11 cellular contexts compared by ENCODE assay signal in genomic region chr2:227450921-227451654, GRCh38. TPM values are rescaled to one million over a fixed set of nuclear protein-coding genes. Genes with fewer than 3 reads are reported as not detected.
DNase-seq lines count a peak whose midpoint lies in the region; ATAC-seq and TF ChIP-seq lines count a peak whose summit lies in the region.
"Had no signal": no experiment of that assay in that cellular context is flagged by ENCODE, and none has a peak within 500 bp of the region (broad histone marks: within the 10 kb centered on the region; RNA-seq: fewer than 3 reads in every experiment).

No MANE protein-coding gene starts in this region.

- H3K4me1 Mint-ChIP-seq in activated CD4-positive, alpha-beta memory T cell treated with anti-CD3 and anti-CD28 coated beads, Interleukin-2, amount 10 ng/mL, durations not matched to agents 7 days and 5 days, result no peaks in the 10 kb centered on the region
- H3K4me1 Mint-ChIP-seq in nephron progenitor cell, result peaks cover 4% of the 10 kb centered on the region

- H3K27me3 ChIP-seq in heart right ventricle (no peaks in the 10 kb centered on the region), sigmoid colon (no peaks in the 10 kb centered on the region)

- TF ChIP-seq EP300 in sigmoid colon (IDR thresholded peaks at IDR 0.05), result no peak

- intact Hi-C loops in heart right ventricle (cut with DNase I) (no loop called here), sigmoid colon (cut with DNase I) (no loop called here)

- DNase-seq in GM04503 (ENCODE audit: low read depth), result peak; percentile 30
- peak; percentile 88 for DNase-seq in SKM-1 (lab: John Stamatoyannopoulos, UW; ENCODE audit: unreplicated experiment)
- DNase-seq in heart right ventricle, result no peak
- DNase-seq in sigmoid colon, result no peak
- DNase-seq in activated CD4-positive, alpha-beta memory T cell treated with anti-CD3 and anti-CD28 coated beads, Interleukin-2, amount 10 ng/mL, durations not matched to agents 7 days and 5 days, result no peak
- no peak for DNase-seq in nephron progenitor cell
- no peak for DNase-seq in germinal center (ENCODE audit: low spot score)
- DNase-seq: islet precursor cell, NCI-H1092, T-helper 9 cell had no signal

- CTCF ChIA-PET in activated CD4-positive, alpha-beta memory T cell treated with anti-CD3 and anti-CD28 coated beads, Interleukin-2, amount 10 ng/mL, durations not matched to agents 7 days and 5 days (lab: Charles Lee), result no interaction called here

- peaks cover 0 to 33% (median 8%) of the 10 kb centered on the region in 9 donors for H3K4me1 ChIP-seq in heart right ventricle
- no peaks in the 10 kb centered on the region for H3K4me1 ChIP-seq in sigmoid colon

- WGBS in heart right ventricle, 2 donors, result 19 to 22% methylated on average over 5 of the region's 5 CpGs
- 16 to 58% methylated on average over 5 of the region's 5 CpGs for WGBS in sigmoid colon, 2 donors

- H3K27me3 Mint-ChIP-seq in activated CD4-positive, alpha-beta memory T cell treated with anti-CD3 and anti-CD28 coated beads, Interleukin-2, amount 10 ng/mL, durations not matched to agents 7 days and 5 days, result no peaks in the 10 kb centered on the region
- peaks cover 8% of the 10 kb centered on the region for H3K27me3 Mint-ChIP-seq in nephron progenitor cell (ENCODE audit: low read depth, poor library complexity)

- no peaks in the 10 kb centered on the region for H3K36me3 Mint-ChIP-seq in activated CD4-positive, alpha-beta memory T cell treated with anti-CD3 and anti-CD28 coated beads, Interleukin-2, amount 10 ng/mL, durations not matched to agents 7 days and 5 days (ENCODE audit: low read depth)
- no peaks in the 10 kb centered on the region for H3K36me3 Mint-ChIP-seq in nephron progenitor cell (ENCODE audit: low read depth)

- no peaks in the 10 kb centered on the region for H3K9me3 Mint-ChIP-seq in activated CD4-positive, alpha-beta memory T cell treated with anti-CD3 and anti-CD28 coated beads, Interleukin-2, amount 10 ng/mL, durations not matched to agents 7 days and 5 days
- H3K9me3 Mint-ChIP-seq in nephron progenitor cell, result no peaks in the 10 kb centered on the region

- H3K27ac ChIP-seq in heart right ventricle (peak overlapping the region in 7 of 10 donors; percentile 7 to 66 (median 49)), sigmoid colon (peak overlapping the region in 3 of 4 donors; percentile 15 to 30 (median 19))

- TF ChIP-seq POLR2A in sigmoid colon (IDR thresholded peaks at IDR 0.05), result no peak

- H3K4me3 Mint-ChIP-seq in activated CD4-positive, alpha-beta memory T cell treated with anti-CD3 and anti-CD28 coated beads, Interleukin-2, amount 10 ng/mL, durations not matched to agents 7 days and 5 days, result no peak overlapping the region
- H3K4me3 Mint-ChIP-seq in nephron progenitor cell, result no peak overlapping the region

- H3K9me3 ChIP-seq in heart right ventricle, result no peaks in the 10 kb centered on the region
- no peaks in the 10 kb centered on the region for H3K9me3 ChIP-seq in sigmoid colon

- no peak overlapping the region for H3K27ac Mint-ChIP-seq in activated CD4-positive, alpha-beta memory T cell treated with anti-CD3 and anti-CD28 coated beads, Interleukin-2, amount 10 ng/mL, durations not matched to agents 7 days and 5 days
- no peak overlapping the region for H3K27ac Mint-ChIP-seq in nephron progenitor cell

- TF ChIP-seq CTCF in heart right ventricle (IDR thresholded peaks at IDR 0.05) (no peak), sigmoid colon (IDR thresholded peaks at IDR 0.05) (no peak), nephron progenitor cell (IDR thresholded peaks at IDR 0.05) (no peak)

- H3K4me3 ChIP-seq in heart right ventricle (no peak overlapping the region), sigmoid colon (no peak overlapping the region)

- no peaks in the 10 kb centered on the region for H3K36me3 ChIP-seq in heart right ventricle
- no peaks in the 10 kb centered on the region for H3K36me3 ChIP-seq in sigmoid colon

- ATAC-seq in heart right ventricle (peak; percentile 69 to 96 (median 87)), GM21526 (IDR thresholded peaks at IDR 0.05; ENCODE audit: low FRiP score, unreplicated experiment) (no peak)

- POLR2A ChIA-PET in activated CD4-positive, alpha-beta memory T cell treated with anti-CD3 and anti-CD28 coated beads, Interleukin-2, amount 10 ng/mL, durations not matched to agents 7 days and 5 days (lab: Charles Lee), result no interaction called here

RNA-seq across cellular contexts. Expression of gene AGFG1, which starts 20.9 kb away (rescaled TPM):
- total RNA-seq in heart right ventricle (10 to 100 TPM; 52.8 to 77.9 (median 59.0) TPM), sigmoid colon (10 to 100 TPM; 41.8 to 53.9 (median 44.1) TPM)
- polyA plus RNA-seq in heart right ventricle (10 to 100 TPM; 14.1 to 42.1 TPM), sigmoid colon (10 to 100 TPM; 36.0 to 49.5 (median 43.6) TPM)
- 10 to 100 TPM; 59.7 to 64.0 TPM for total RNA-seq in activated CD4-positive, alpha-beta memory T cell treated with anti-CD3 and anti-CD28 coated beads, Interleukin-2, amount 10 ng/mL, durations not matched to agents 7 days and 5 days

Comparison
In these comparisons a context has a peak if more than half of its experiments do, and no peak if none do; other contexts are left out.
1. DNase-seq: peak in GM04503 (single experiment) and SKM-1 (single experiment); none in heart right ventricle (0 of 2), sigmoid colon (single experiment), activated CD4-positive, alpha-beta memory T cell treated with anti-CD3 and anti-CD28 coated beads, Interleukin-2, amount 10 ng/mL, durations not matched to agents 7 days and 5 days (single experiment), nephron progenitor cell (single experiment) and germinal center (single experiment).